In the genomic region with DNA sequence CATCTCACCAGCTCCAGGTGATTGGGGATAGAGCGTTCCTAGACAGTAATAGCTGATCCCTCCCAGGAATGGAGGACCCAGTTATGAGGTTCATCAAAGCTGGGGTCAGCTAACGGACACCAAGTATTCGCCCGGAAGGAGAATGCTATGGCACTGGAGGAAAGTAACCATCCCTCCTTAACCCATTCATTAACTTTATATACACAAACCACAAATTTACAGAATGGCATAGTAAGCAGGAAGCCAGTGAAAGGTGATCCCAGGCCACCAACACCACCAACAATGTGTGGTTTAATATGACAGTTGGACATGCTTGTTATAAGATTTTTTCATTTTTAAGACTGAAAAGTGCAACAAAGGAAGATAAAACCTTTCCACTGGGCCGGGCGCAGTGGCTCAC, we compare ENCODE assay signal across 37 cellular contexts.
"Had no signal": no experiment of that assay in that cellular context is flagged by ENCODE, and none has a peak within 500 bp of the region (broad histone marks: within the 10 kb centered on the region; RNA-seq: fewer than 3 reads in every experiment).

No MANE protein-coding gene starts in this region.

- H3K9me3 ChIP-seq: adrenal gland, body of pancreas, breast epithelium had no signal

- H3K9me3 Mint-ChIP-seq: activated B cell treated with CpG ODN at 0.5 μM for 24 hours; activated CD4-positive, alpha-beta memory T cell treated with anti-CD3 and anti-CD28 coated beads for 36 hours; activated CD4-positive, alpha-beta T cell treated with anti-CD3 and anti-CD28 coated beads, Interleukin-2, amount 10 ng/mL, durations not matched to agents 24 days and 14 days; activated CD8-positive, alpha-beta T cell treated with anti-CD3 and anti-CD28 coated beads for 36 hours; activated naive CD4-positive, alpha-beta T cell treated with anti-CD3 and anti-CD28 coated beads for 36 hours; activated naive CD4-positive, alpha-beta T cell treated with anti-CD3 and anti-CD28 coated beads, Interleukin-2, amount 50 U/mL, for 72 hours; activated T-cell treated with anti-CD3 and anti-CD28 coated beads, Interleukin-2, amount 50 U/mL, for 4 hours; activated T-cell treated with anti-CD3 and anti-CD28 coated beads, Interleukin-2, amount 50 U/mL, for 72 hours; activated T-helper 1 cell treated with anti-CD3 and anti-CD28 coated beads, Interleukin-12 subunit alpha, Interleukin-12 subunit beta, Interleukin-2, Interleukin-4 antibody, amounts not matched to agents 30 ng/mL and 10 ng/mL and 1 ng/mL, durations not matched to agents 14 hours and 24 hours and 36 hours; activated T-helper 17 cell treated with anti-CD3 and anti-CD28 coated beads, Interleukin-2, amount 50 U/mL, for 72 hours; T-helper 1 cell treated with Interleukin-12 subunit alpha and Interleukin-12 subunit beta and Interleukin-4 antibody, amounts not matched to agents 30 μg/mL and 1 μg/mL, for 36 hours; T-helper 2 cell treated with Interferon-gamma antibody and Interleukin-4, amounts not matched to agents 5 μg/mL and 100 μg/mL, for 36 hours had no signal

- H3K27ac ChIP-seq: adrenal gland, body of pancreas, brain microvascular endothelial cell, breast epithelium, VCaP had no signal

- DNase-seq: activated B cell treated with CpG ODN at 0.5 μM for 24 hours; activated CD4-positive, alpha-beta memory T cell treated with anti-CD3 and anti-CD28 coated beads for 36 hours; activated CD4-positive, alpha-beta T cell treated with anti-CD3 and anti-CD28 coated beads for 4 hours; activated CD4-positive, alpha-beta T cell treated with anti-CD3 and anti-CD28 coated beads, Interleukin-2, amount 10 ng/mL, durations not matched to agents 24 days and 14 days; activated CD4-positive, alpha-beta T cell treated with anti-CD3 and anti-CD28 coated beads, Interleukin-2, amount 50 U/mL, for 1 hour; activated CD4-positive, alpha-beta T cell treated with anti-CD3 and anti-CD28 coated beads, Interleukin-2, amount 50 U/mL, for 4 hours; activated CD4-positive, CD25-positive, alpha-beta regulatory T cell treated with anti-CD3 and anti-CD28 coated beads, Interleukin-2, amount 50 U/mL, for 72 hours; activated CD8-positive, alpha-beta memory T cell treated with anti-CD3 and anti-CD28 coated beads, Interleukin-2, amount 50 U/mL, for 4 hours; activated CD8-positive, alpha-beta T cell treated with anti-CD3 and anti-CD28 coated beads for 36 hours; activated effector memory CD4-positive, alpha-beta T cell treated with anti-CD3 and anti-CD28 coated beads, Interleukin-2, amount 50 U/mL, for 16 hours; activated gamma-delta T cell treated with Interleukin-2 at 50 U/mL for 16 hours; activated naive CD4-positive, alpha-beta T cell; activated naive CD4-positive, alpha-beta T cell treated with anti-CD3 and anti-CD28 coated beads for 36 hours; activated naive CD4-positive, alpha-beta T cell treated with anti-CD3 and anti-CD28 coated beads, Interleukin-2, amount 50 U/mL, for 16 hours; activated naive CD8-positive, alpha-beta T cell treated with anti-CD3 and anti-CD28 coated beads for 36 hours; activated T-cell treated with anti-CD3 and anti-CD28 coated beads for 4 hours; activated T-cell treated with anti-CD3 and anti-CD28 coated beads, Interleukin-2, amount 50 U/mL, for 1 hour; activated T-cell treated with anti-CD3 and anti-CD28 coated beads, Interleukin-2, amount 50 U/mL, for 4 hours; activated T-cell treated with anti-CD3 and anti-CD28 coated beads, Interleukin-2, amount 50 U/mL, for 72 hours; adrenal gland; amniotic stem cell; aorta; body of pancreas; brain microvascular endothelial cell; central memory CD4-positive, alpha-beta T cell; T-helper 1 cell; T-helper 2 cell; T-helper 9 cell had no signal

- H3K27me3 ChIP-seq: adrenal gland, body of pancreas, brain microvascular endothelial cell, breast epithelium had no signal

- H3K4me3 Mint-ChIP-seq: activated B cell treated with CpG ODN at 0.5 μM for 24 hours; activated CD4-positive, alpha-beta memory T cell treated with anti-CD3 and anti-CD28 coated beads for 36 hours; activated CD4-positive, alpha-beta T cell treated with anti-CD3 and anti-CD28 coated beads, Interleukin-2, amount 10 ng/mL, durations not matched to agents 24 days and 14 days; activated CD8-positive, alpha-beta T cell treated with anti-CD3 and anti-CD28 coated beads for 36 hours; activated naive CD4-positive, alpha-beta T cell treated with anti-CD3 and anti-CD28 coated beads for 36 hours; activated naive CD8-positive, alpha-beta T cell treated with anti-CD3 and anti-CD28 coated beads for 36 hours; activated T-cell treated with anti-CD3 and anti-CD28 coated beads, Interleukin-2, amount 50 U/mL, for 4 hours; activated T-cell treated with anti-CD3 and anti-CD28 coated beads, Interleukin-2, amount 50 U/mL, for 72 hours; activated T-helper 1 cell treated with anti-CD3 and anti-CD28 coated beads, Interleukin-12 subunit alpha, Interleukin-12 subunit beta, Interleukin-2, Interleukin-4 antibody, amounts not matched to agents 30 ng/mL and 10 ng/mL and 1 ng/mL, durations not matched to agents 14 hours and 24 hours and 36 hours; activated T-helper 17 cell treated with anti-CD3 and anti-CD28 coated beads, Interleukin-2, amount 50 U/mL, for 72 hours; T-helper 1 cell treated with Interleukin-12 subunit alpha and Interleukin-12 subunit beta and Interleukin-4 antibody, amounts not matched to agents 30 μg/mL and 1 μg/mL, for 36 hours; T-helper 2 cell treated with Interferon-gamma antibody and Interleukin-4, amounts not matched to agents 5 μg/mL and 100 μg/mL, for 36 hours had no signal

- H3K4me3 ChIP-seq: adrenal gland, body of pancreas, breast epithelium had no signal

- H3K4me1 ChIP-seq: adrenal gland, body of pancreas, breast epithelium had no signal

- H3K27me3 Mint-ChIP-seq: activated CD4-positive, alpha-beta T cell treated with anti-CD3 and anti-CD28 coated beads, Interleukin-2, amount 10 ng/mL, durations not matched to agents 24 days and 14 days had no signal

- FAIRE-seq: astrocyte, TTC549 had no signal

- H3K27ac Mint-ChIP-seq: activated B cell treated with CpG ODN at 0.5 μM for 24 hours; activated CD4-positive, alpha-beta memory T cell treated with anti-CD3 and anti-CD28 coated beads for 36 hours; activated CD4-positive, alpha-beta T cell treated with anti-CD3 and anti-CD28 coated beads, Interleukin-2, amount 10 ng/mL, durations not matched to agents 24 days and 14 days; activated CD8-positive, alpha-beta T cell treated with anti-CD3 and anti-CD28 coated beads for 36 hours; activated naive CD4-positive, alpha-beta T cell treated with anti-CD3 and anti-CD28 coated beads for 36 hours; activated naive CD4-positive, alpha-beta T cell treated with anti-CD3 and anti-CD28 coated beads, Interleukin-2, amount 50 U/mL, for 72 hours; activated naive CD8-positive, alpha-beta T cell treated with anti-CD3 and anti-CD28 coated beads for 36 hours; activated T-cell treated with anti-CD3 and anti-CD28 coated beads, Interleukin-2, amount 50 U/mL, for 72 hours; activated T-helper 1 cell treated with anti-CD3 and anti-CD28 coated beads, Interleukin-12 subunit alpha, Interleukin-12 subunit beta, Interleukin-2, Interleukin-4 antibody, amounts not matched to agents 30 ng/mL and 10 ng/mL and 1 ng/mL, durations not matched to agents 14 hours and 24 hours and 36 hours; activated T-helper 17 cell treated with anti-CD3 and anti-CD28 coated beads, Interleukin-2, amount 50 U/mL, for 72 hours; T-helper 1 cell treated with Interleukin-12 subunit alpha and Interleukin-12 subunit beta and Interleukin-4 antibody, amounts not matched to agents 30 μg/mL and 1 μg/mL, for 36 hours; T-helper 2 cell treated with Interferon-gamma antibody and Interleukin-4, amounts not matched to agents 5 μg/mL and 100 μg/mL, for 36 hours had no signal

- H3K4me1 Mint-ChIP-seq: activated B cell treated with CpG ODN at 0.5 μM for 24 hours; activated naive CD8-positive, alpha-beta T cell treated with anti-CD3 and anti-CD28 coated beads for 36 hours; activated T-helper 17 cell treated with anti-CD3 and anti-CD28 coated beads, Interleukin-2, amount 50 U/mL, for 72 hours had no signal

- ATAC-seq: activated CD8-positive, alpha-beta T cell treated with anti-CD3 and anti-CD28 coated beads for 36 hours; activated naive CD4-positive, alpha-beta T cell treated with anti-CD3 and anti-CD28 coated beads, Interleukin-2, amount 50 U/mL, for 72 hours; activated T-cell treated with anti-CD3 and anti-CD28 coated beads, Interleukin-2, amount 50 U/mL, for 4 hours; activated T-cell treated with anti-CD3 and anti-CD28 coated beads, Interleukin-2, amount 50 U/mL, for 72 hours; activated T-helper 17 cell treated with anti-CD3 and anti-CD28 coated beads, Interleukin-2, amount 50 U/mL, for 72 hours; body of pancreas had no signal

- H3K36me3 Mint-ChIP-seq: activated CD4-positive, alpha-beta memory T cell treated with anti-CD3 and anti-CD28 coated beads for 36 hours; activated naive CD4-positive, alpha-beta T cell treated with anti-CD3 and anti-CD28 coated beads, Interleukin-2, amount 50 U/mL, for 72 hours; activated naive CD8-positive, alpha-beta T cell treated with anti-CD3 and anti-CD28 coated beads for 36 hours had no signal

- H3K36me3 ChIP-seq: adrenal gland, brain microvascular endothelial cell, breast epithelium had no signal
